ENCODE assay signal across 8 cellular contexts in genomic region chr6:89034586-89035251, GRCh38. TPM values are rescaled to one million over a fixed set of nuclear protein-coding genes. Genes with fewer than 3 reads are reported as not detected.
DNase-seq lines count a peak whose midpoint lies in the region; ATAC-seq and TF ChIP-seq lines count a peak whose summit lies in the region.

No MANE protein-coding gene starts in this region.

- peaks cover 3% of the 10 kb centered on the region for H3K36me3 Mint-ChIP-seq in activated CD8-positive, alpha-beta T cell treated with anti-CD3 and anti-CD28 coated beads, Interleukin-2, amount 10 ng/mL, durations not matched to agents 7 days and 5 days (ENCODE audit: low read depth)

- no peak for TF ChIP-seq CTCF in gastroesophageal sphincter (IDR thresholded peaks at IDR 0.05)
- no peak for TF ChIP-seq CTCF in gastrocnemius medialis (IDR thresholded peaks at IDR 0.05 in 4 of 5, conservative IDR thresholded peaks at IDR 0.05 in 1 of 5)

- peaks cover 4% of the 10 kb centered on the region for H3K4me1 Mint-ChIP-seq in activated CD8-positive, alpha-beta T cell treated with anti-CD3 and anti-CD28 coated beads, Interleukin-2, amount 10 ng/mL, durations not matched to agents 7 days and 5 days (ENCODE audit: low read depth)

- POLR2A ChIA-PET in activated CD8-positive, alpha-beta T cell treated with anti-CD3 and anti-CD28 coated beads, Interleukin-2, amount 10 ng/mL, durations not matched to agents 7 days and 5 days (lab: Charles Lee): no interaction called here

- CTCF ChIA-PET in activated CD8-positive, alpha-beta T cell treated with anti-CD3 and anti-CD28 coated beads, Interleukin-2, amount 10 ng/mL, durations not matched to agents 7 days and 5 days (lab: Charles Lee): no interaction called here

- H3K27me3 Mint-ChIP-seq in activated CD8-positive, alpha-beta T cell treated with anti-CD3 and anti-CD28 coated beads, Interleukin-2, amount 10 ng/mL, durations not matched to agents 7 days and 5 days (ENCODE audit: low read depth): peaks cover 5% of the 10 kb centered on the region

- H3K4me1 ChIP-seq in gastroesophageal sphincter (peaks cover 2 to 46% (median 9%) of the 10 kb centered on the region in 3 donors), gastrocnemius medialis (peaks cover 38 to 46% of the 10 kb centered on the region in 2 donors)

- H3K36me3 ChIP-seq in SK-N-MC (ENCODE audit: insufficient read depth, low read length): no peaks in the 10 kb centered on the region
- no peaks in the 10 kb centered on the region for H3K36me3 ChIP-seq in gastroesophageal sphincter
- no peaks in the 10 kb centered on the region for H3K36me3 ChIP-seq in gastrocnemius medialis

- H3K27ac ChIP-seq in SK-N-MC: peak overlapping the region; percentile 97
- peak overlapping the region; percentile 85 to 97 (median 91) for H3K27ac ChIP-seq in gastroesophageal sphincter
- H3K27ac ChIP-seq in gastrocnemius medialis: peak overlapping the region; percentile 90 to 94 (median 92)

- peak; percentile 50 for ATAC-seq in gastroesophageal sphincter
- peak; percentile 45 to 46 for ATAC-seq in gastrocnemius medialis
- no peak for ATAC-seq in GM21825 (IDR thresholded peaks at IDR 0.05; ENCODE audit: unreplicated experiment)
- ATAC-seq in GM21526 (IDR thresholded peaks at IDR 0.05; ENCODE audit: low FRiP score, unreplicated experiment): no peak
- no peak for ATAC-seq in GM21619 (IDR thresholded peaks at IDR 0.05; ENCODE audit: unreplicated experiment)
- no peak for ATAC-seq in activated CD8-positive, alpha-beta T cell treated with anti-CD3 and anti-CD28 coated beads, Interleukin-2, amount 10 ng/mL, durations not matched to agents 7 days and 5 days

- no peak overlapping the region for H3K27ac Mint-ChIP-seq in activated CD8-positive, alpha-beta T cell treated with anti-CD3 and anti-CD28 coated beads, Interleukin-2, amount 10 ng/mL, durations not matched to agents 7 days and 5 days

- TF ChIP-seq EP300 in gastroesophageal sphincter (IDR thresholded peaks at IDR 0.05): no peak

- peak; percentile 56 for DNase-seq in GM04504 (ENCODE audit: low read depth)
- DNase-seq in SK-N-MC (ENCODE audit: low read depth, low spot score): no peak
- peak; percentile 68 to 70 for DNase-seq in gastrocnemius medialis
- no peak for DNase-seq in activated CD8-positive, alpha-beta T cell treated with anti-CD3 and anti-CD28 coated beads, Interleukin-2, amount 10 ng/mL, durations not matched to agents 7 days and 5 days

- H3K4me3 ChIP-seq in SK-N-MC: peak overlapping the region; percentile 70
- no peak overlapping the region for H3K4me3 ChIP-seq in gastroesophageal sphincter
- H3K4me3 ChIP-seq in gastrocnemius medialis: peak overlapping the region in 2 of 4 donors; percentile 24 to 43

- H3K9me3 ChIP-seq in SK-N-MC (ENCODE audit: low read depth, low read length): no peaks in the 10 kb centered on the region
- H3K9me3 ChIP-seq in gastroesophageal sphincter: peaks cover 0 to 10% (median 0%) of the 10 kb centered on the region in 3 donors
- no peaks in the 10 kb centered on the region for H3K9me3 ChIP-seq in gastrocnemius medialis

- TF ChIP-seq POLR2A in gastroesophageal sphincter (IDR thresholded peaks at IDR 0.05): no peak
- TF ChIP-seq POLR2A in gastrocnemius medialis (IDR thresholded peaks at IDR 0.05): peak in 1 of 2 donors; percentile 27

- no peak overlapping the region for H3K4me3 Mint-ChIP-seq in activated CD8-positive, alpha-beta T cell treated with anti-CD3 and anti-CD28 coated beads, Interleukin-2, amount 10 ng/mL, durations not matched to agents 7 days and 5 days

- peaks cover 16% of the 10 kb centered on the region for H3K9me3 Mint-ChIP-seq in activated CD8-positive, alpha-beta T cell treated with anti-CD3 and anti-CD28 coated beads, Interleukin-2, amount 10 ng/mL, durations not matched to agents 7 days and 5 days (ENCODE audit: insufficient read depth)

- in situ Hi-C loops in gastrocnemius medialis (cut with MboI; ENCODE audit: low sequenced_read_pairs in 4 of 4): loop anchor here in 1 of 4 donors (5.0 kb wide), 1 partner anchor 43 kb away; no protein-coding TSS in a partner anchor

- H3K9ac ChIP-seq in SK-N-MC (ENCODE audit: insufficient read length): peak overlapping the region; percentile 76

- intact Hi-C loops in gastrocnemius medialis (cut with DNase I; ENCODE audit: low total_unique reads): loop anchor here (1.0 to 10.0 kb wide), 7 partner anchors 47 to 1330 kb away; partner anchors contain the start of genes AKIRIN2, PM20D2, RNGTT and RRAGD

- H3K27me3 ChIP-seq in gastroesophageal sphincter: no peaks in the 10 kb centered on the region
- H3K27me3 ChIP-seq in gastrocnemius medialis: no peaks in the 10 kb centered on the region

- WGBS in gastroesophageal sphincter (ENCODE audit: low coverage in 1 of 2), 2 donors: 35 to 54% methylated on average over 4 to 7 of the region's 7 CpGs

RNA-seq across cellular contexts. Expression of gene PNRC1, which starts 45.8 kb away (rescaled TPM):
- total RNA-seq in gastroesophageal sphincter: 100 to 1,000 TPM; 316 to 349 (median 331) TPM
- total RNA-seq in gastrocnemius medialis: 100 to 1,000 TPM; 229 to 458 (median 311) TPM
- total RNA-seq in activated CD8-positive, alpha-beta T cell treated with anti-CD3 and anti-CD28 coated beads, Interleukin-2, amount 10 ng/mL, durations not matched to agents 7 days and 5 days: 10 to 100 TPM; 89.2 to 90.8 TPM

Comparison
In these comparisons a context has a peak if more than half of its experiments do, and no peak if none do; other contexts are left out.
1. DNase-seq: peak in GM04504 (single experiment) and gastrocnemius medialis (2 of 2); none in SK-N-MC (single experiment) and activated CD8-positive, alpha-beta T cell treated with anti-CD3 and anti-CD28 coated beads, Interleukin-2, amount 10 ng/mL, durations not matched to agents 7 days and 5 days (single experiment).
2. ATAC-seq: peak in gastroesophageal sphincter (single experiment) and gastrocnemius medialis (2 of 2); none in GM21825 (single experiment), GM21526 (single experiment), GM21619 (single experiment) and activated CD8-positive, alpha-beta T cell treated with anti-CD3 and anti-CD28 coated beads, Interleukin-2, amount 10 ng/mL, durations not matched to agents 7 days and 5 days (single experiment).
3. Peak in every context shown above with its lines, with median percentiles within 50 percentile points of each other: H3K27ac ChIP-seq.